ENCODE assay signal across 1 cellular context in the genomic region with DNA sequence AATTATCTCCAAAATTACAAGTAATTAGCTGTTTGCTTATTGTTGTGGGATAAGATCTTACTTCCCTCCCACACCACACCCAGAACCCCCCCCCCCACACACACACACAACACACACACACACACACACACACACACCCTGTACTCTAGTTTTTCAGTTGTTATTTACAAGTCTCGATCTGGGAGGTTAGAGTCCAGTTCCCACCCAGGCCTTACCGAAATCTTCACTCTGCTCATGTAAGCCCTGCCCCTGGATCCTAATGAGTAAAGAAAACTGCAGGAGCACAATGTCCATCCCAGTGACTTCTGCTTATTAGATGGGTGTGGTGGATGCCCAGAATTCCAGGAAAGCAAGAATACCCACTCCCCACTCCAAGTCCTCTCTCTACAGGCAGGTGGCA.
TF ChIP-seq lines count a peak whose summit lies in the region.

No MANE protein-coding gene starts in this region.

TF ChIP-seq in HCT116, 20 proteins besides CTCF, POLR2A, EP300 and RAD21:
- TF ChIP-seq ZBTB33 (IDR thresholded peaks at IDR 0.05; ENCODE audit: extremely low read depth, insufficient replicate concordance, low read length) (no peak), POLR2AphosphoS5 (IDR thresholded peaks at IDR 0.05; ENCODE audit: low read depth, low read length) (no peak), FOSL1 (IDR thresholded peaks at IDR 0.05; ENCODE audit: low read depth) (no peak), EGR1 (IDR thresholded peaks at IDR 0.05; ENCODE audit: low read depth) (no peak), EZH2phosphoT487 (IDR thresholded peaks at IDR 0.05; ENCODE audit: borderline replicate concordance) (no peak), CEBPB (IDR thresholded peaks at IDR 0.05; ENCODE audit: low read depth) (no peak), TCF7L2 (IDR thresholded peaks at IDR 0.05; ENCODE audit: borderline replicate concordance, extremely low read depth, insufficient read depth, insufficient read length) (no peak), SIN3A (IDR thresholded peaks at IDR 0.05; ENCODE audit: low read depth) (no peak), MAX (IDR thresholded peaks at IDR 0.05) (no peak), EZH2 (IDR thresholded peaks at IDR 0.05) (no peak)
